Comparison of ENCODE assay signal across 19 cellular contexts in the genomic region with DNA sequence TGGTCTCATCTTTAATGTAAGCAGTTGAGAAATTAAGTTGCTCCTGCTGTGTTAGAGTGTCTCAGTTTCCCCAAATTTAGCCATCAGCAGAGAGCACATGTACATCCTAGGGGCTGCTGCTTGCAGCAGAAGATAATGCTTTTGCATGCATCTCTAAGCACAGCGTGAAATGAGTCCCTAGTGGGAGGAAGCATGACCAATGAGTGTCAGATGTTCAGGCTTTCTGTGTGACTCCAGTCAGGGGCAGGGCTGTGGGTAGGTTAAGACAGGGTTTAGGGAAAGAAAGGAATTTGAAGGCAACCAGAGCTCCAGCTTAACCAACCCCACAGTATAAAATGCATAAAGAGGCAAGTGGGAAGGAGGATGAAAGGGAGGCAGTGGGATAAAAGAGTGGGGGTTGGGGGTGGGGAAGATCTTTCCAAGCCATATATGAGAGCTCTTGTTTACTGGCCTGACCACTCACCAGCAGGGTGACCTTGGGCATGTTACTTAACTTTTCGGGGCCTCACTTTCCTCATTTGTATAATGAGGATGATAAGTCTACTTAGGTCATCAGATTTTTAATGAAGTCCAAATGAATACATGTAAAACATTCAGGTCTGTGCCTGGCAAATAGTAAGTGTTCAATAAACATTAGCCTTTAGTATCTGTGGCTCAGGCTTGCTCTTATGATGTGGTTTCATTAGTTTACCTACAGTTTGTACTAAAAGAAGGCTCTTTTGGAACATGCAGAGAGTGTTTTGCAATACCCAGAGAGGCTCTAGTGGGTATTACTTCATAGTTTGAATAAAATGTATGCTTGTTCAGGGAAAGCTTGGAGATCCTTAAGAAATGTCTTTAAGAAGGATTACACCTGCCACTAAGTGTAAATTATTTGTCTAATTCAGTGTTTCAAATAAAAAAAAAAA. TPM values are rescaled to one million over a fixed set of nuclear protein-coding genes. Genes with fewer than 3 reads are reported as not detected.
DNase-seq lines count a peak whose midpoint lies in the region; ATAC-seq and TF ChIP-seq lines count a peak whose summit lies in the region.
"Had no signal": no experiment of that assay in that cellular context is flagged by ENCODE, and none has a peak within 500 bp of the region (broad histone marks: within the 10 kb centered on the region; RNA-seq: fewer than 3 reads in every experiment).

No MANE protein-coding gene starts in this region.

- H3K27me3 ChIP-seq in A673 (replicated peaks; ENCODE audit: insufficient read depth, low read depth, low read length, poor library complexity) (no peaks in the 10 kb centered on the region), HL-60 (ENCODE audit: insufficient read depth, poor library complexity, severe bottlenecking) (no peaks in the 10 kb centered on the region), adipocyte (replicated peaks; ENCODE audit: control insufficient read depth, insufficient read depth, low read length) (no peaks in the 10 kb centered on the region), left lung (no peaks in the 10 kb centered on the region), dorsolateral prefrontal cortex (no peaks in the 10 kb centered on the region)
- H3K27me3 ChIP-seq: uterus had no signal

- H3K9me3 ChIP-seq in A673 (ENCODE audit: low read depth, low read length, poor library complexity, severe bottlenecking) (no peaks in the 10 kb centered on the region), adipocyte (ENCODE audit: control insufficient read depth, low read length) (no peaks in the 10 kb centered on the region), left lung (no peaks in the 10 kb centered on the region)
- H3K9me3 ChIP-seq: uterus had no signal

- ATAC-seq in left lung = peak; percentile 85
- ATAC-seq in activated naive CD4-positive, alpha-beta T cell treated with anti-CD3 and anti-CD28 coated beads, Interleukin-2, amount 50 U/mL, for 72 hours = no peak
- ATAC-seq: activated naive CD8-positive, alpha-beta T cell treated with anti-CD3 and anti-CD28 coated beads, Interleukin-2, amount 50 U/mL, for 24 hours; stimulated activated naive CD8-positive, alpha-beta T cell treated with anti-CD3 and anti-CD28 coated beads, Interleukin-15, amount 100 ng/mL, for 72 hours had no signal

- POLR2A ChIA-PET in A673 (lab: Charles Lee; ENCODE audit: low non-redundant PET) = no interaction called here

- H3K27ac ChIP-seq in A673 (ENCODE audit: low read depth, low read length, poor library complexity, severe bottlenecking) (no peak overlapping the region), HL-60 (replicated peaks) (no peak overlapping the region), left lung (peak overlapping the region in 1 of 2 donors; percentile 46), dorsolateral prefrontal cortex (no peak overlapping the region)
- H3K27ac ChIP-seq: parathyroid adenoma, uterus had no signal

- no TSS peak for BruUV-seq in A673 (replicated peaks; lab: Mats Ljungman, UMichigan)

- no peak overlapping the region for H3K9ac ChIP-seq in adipocyte (ENCODE audit: low read length)
- H3K9ac ChIP-seq: parathyroid adenoma had no signal

- H3K9me3 Mint-ChIP-seq in activated naive CD4-positive, alpha-beta T cell treated with anti-CD3 and anti-CD28 coated beads, Interleukin-2, amount 50 U/mL, for 72 hours = peaks cover 0 to 15% of the 10 kb centered on the region in 2 donors
- H3K9me3 Mint-ChIP-seq: activated naive CD8-positive, alpha-beta T cell treated with anti-CD3 and anti-CD28 coated beads, Interleukin-2, amount 50 U/mL, for 24 hours; CD8-positive, alpha-beta memory T cell; stimulated activated naive CD8-positive, alpha-beta T cell treated with anti-CD3 and anti-CD28 coated beads, Interleukin-15, amount 100 ng/mL, for 72 hours had no signal

- DNase-seq in A673 (ENCODE audit: low spot score) = peak; percentile 92
- DNase-seq in HL-60 (ENCODE audit: low read depth in 1 of 2, low spot score in 1 of 2) = peak; percentile 28 to 32
- DNase-seq in adipocyte (ENCODE audit: low read depth) = peak; percentile 73
- no peak for DNase-seq in left lung
- no peak for DNase-seq in NCI-H1105 treated with DMSO at 0.1 percent for 48 hours (lab: John Stamatoyannopoulos, UW)
- no peak for DNase-seq in activated CD4-positive, CD25-positive, alpha-beta regulatory T cell (lab: John Stamatoyannopoulos, UW)
- DNase-seq in activated naive CD4-positive, alpha-beta T cell treated with anti-CD3 and anti-CD28 coated beads, Interleukin-2, amount 50 U/mL, for 72 hours (ENCODE audit: low spot score in 2 of 2) = no peak
- DNase-seq in dorsolateral prefrontal cortex = no peak
- DNase-seq: activated CD4-positive, alpha-beta T cell treated with anti-CD3 and anti-CD28 coated beads, Interleukin-2, amount 50 U/mL, for 4 hours; activated naive CD8-positive, alpha-beta T cell treated with anti-CD3 and anti-CD28 coated beads, Interleukin-2, amount 50 U/mL, for 24 hours; activated T-cell treated with anti-CD3 and anti-CD28 coated beads, Interleukin-2, amount 50 U/mL, for 48 hours; CD8-positive, alpha-beta memory T cell; cerebellar nuclear complex; glutamatergic neuron; NCI-H1092 treated with DMSO at 0.1 percent for 48 hours; NCI-H2171; stimulated activated naive CD8-positive, alpha-beta T cell treated with anti-CD3 and anti-CD28 coated beads, Interleukin-15, amount 100 ng/mL, for 72 hours; uterus had no signal

- CTCF ChIA-PET in A673 (lab: Charles Lee) = no interaction called here

- TF ChIP-seq CTCF in A673 (conservative IDR thresholded peaks at IDR 0.05; ENCODE audit: low read depth, low read length) (no peak), HL-60 (IDR thresholded peaks at IDR 0.05; ENCODE audit: insufficient read depth, low read length) (no peak), left lung (IDR thresholded peaks at IDR 0.05) (no peak), dorsolateral prefrontal cortex (IDR thresholded peaks at IDR 0.05 in 54 of 56, conservative IDR thresholded peaks at IDR 0.05 in 2 of 56; ENCODE audit: low read depth in 1 of 56, partially characterized antibody in 56 of 56) (no peak)

- no peak overlapping the region for H3K27ac Mint-ChIP-seq in activated naive CD4-positive, alpha-beta T cell treated with anti-CD3 and anti-CD28 coated beads, Interleukin-2, amount 50 U/mL, for 72 hours
- H3K27ac Mint-ChIP-seq: activated naive CD8-positive, alpha-beta T cell treated with anti-CD3 and anti-CD28 coated beads, Interleukin-2, amount 50 U/mL, for 24 hours; CD8-positive, alpha-beta memory T cell had no signal

- H3K4me3 ChIP-seq in A673 (ENCODE audit: low read depth, low read length, poor library complexity, severe bottlenecking) (no peak overlapping the region), HL-60 (replicated peaks; ENCODE audit: insufficient read depth, low read length) (no peak overlapping the region), adipocyte (ENCODE audit: low read length) (no peak overlapping the region), left lung (no peak overlapping the region), dorsolateral prefrontal cortex (no peak overlapping the region)
- H3K4me3 ChIP-seq: uterus had no signal

- no peaks in the 10 kb centered on the region for H3K36me3 Mint-ChIP-seq in activated naive CD4-positive, alpha-beta T cell treated with anti-CD3 and anti-CD28 coated beads, Interleukin-2, amount 50 U/mL, for 72 hours

- intact Hi-C loops in A673 (cut with micrococcal nuclease; ENCODE audit: unreplicated experiment) = no loop called here
- intact Hi-C loops in left lung (cut with DNase I) = no loop called here
- intact Hi-C loops in dorsolateral prefrontal cortex (cut with DNase I) = no loop called here

- H3K4me1 ChIP-seq in A673 (ENCODE audit: insufficient read depth, low read length, poor library complexity, severe bottlenecking) (peaks cover 63% of the 10 kb centered on the region), adipocyte (ENCODE audit: control insufficient read depth, insufficient read depth, low read length) (peaks cover 13% of the 10 kb centered on the region), left lung (peaks cover 4 to 49% of the 10 kb centered on the region in 2 donors)
- H3K4me1 ChIP-seq: uterus had no signal

- H3K36me3 ChIP-seq in A673 (ENCODE audit: insufficient read depth, low read length, poor library complexity, severe bottlenecking) (no peaks in the 10 kb centered on the region), adipocyte (ENCODE audit: control insufficient read depth, insufficient read depth, low read length, severe bottlenecking) (no peaks in the 10 kb centered on the region), left lung (no peaks in the 10 kb centered on the region)
- H3K36me3 ChIP-seq: uterus had no signal

RNA-seq across cellular contexts. Expression of a gene that starts 42.7 kb away (rescaled TPM):
- 35.1 and 36.9 TPM in 2 replicates for total RNA-seq in A673 (2021)
- total RNA-seq in left lung = 10 to 100 TPM; 37.5 to 41.3 TPM
- 10 to 100 TPM; 32.7 to 38.7 TPM for total RNA-seq in activated naive CD4-positive, alpha-beta T cell treated with anti-CD3 and anti-CD28 coated beads, Interleukin-2, amount 50 U/mL, for 72 hours
- 10 to 100 TPM; 14.7 to 45.5 (median 26.9) TPM for total RNA-seq in dorsolateral prefrontal cortex

Comparison
In these comparisons a context has a peak if more than half of its experiments do, and no peak if none do; other contexts are left out.
1. DNase-seq: peak in A673 (single experiment), HL-60 (2 of 2) and adipocyte (single experiment); none in left lung (0 of 2), NCI-H1105 treated with DMSO at 0.1 percent for 48 hours (single experiment), activated CD4-positive, CD25-positive, alpha-beta regulatory T cell (0 of 4), activated naive CD4-positive, alpha-beta T cell treated with anti-CD3 and anti-CD28 coated beads, Interleukin-2, amount 50 U/mL, for 72 hours (0 of 2) and dorsolateral prefrontal cortex (0 of 10).